In the genomic region with DNA sequence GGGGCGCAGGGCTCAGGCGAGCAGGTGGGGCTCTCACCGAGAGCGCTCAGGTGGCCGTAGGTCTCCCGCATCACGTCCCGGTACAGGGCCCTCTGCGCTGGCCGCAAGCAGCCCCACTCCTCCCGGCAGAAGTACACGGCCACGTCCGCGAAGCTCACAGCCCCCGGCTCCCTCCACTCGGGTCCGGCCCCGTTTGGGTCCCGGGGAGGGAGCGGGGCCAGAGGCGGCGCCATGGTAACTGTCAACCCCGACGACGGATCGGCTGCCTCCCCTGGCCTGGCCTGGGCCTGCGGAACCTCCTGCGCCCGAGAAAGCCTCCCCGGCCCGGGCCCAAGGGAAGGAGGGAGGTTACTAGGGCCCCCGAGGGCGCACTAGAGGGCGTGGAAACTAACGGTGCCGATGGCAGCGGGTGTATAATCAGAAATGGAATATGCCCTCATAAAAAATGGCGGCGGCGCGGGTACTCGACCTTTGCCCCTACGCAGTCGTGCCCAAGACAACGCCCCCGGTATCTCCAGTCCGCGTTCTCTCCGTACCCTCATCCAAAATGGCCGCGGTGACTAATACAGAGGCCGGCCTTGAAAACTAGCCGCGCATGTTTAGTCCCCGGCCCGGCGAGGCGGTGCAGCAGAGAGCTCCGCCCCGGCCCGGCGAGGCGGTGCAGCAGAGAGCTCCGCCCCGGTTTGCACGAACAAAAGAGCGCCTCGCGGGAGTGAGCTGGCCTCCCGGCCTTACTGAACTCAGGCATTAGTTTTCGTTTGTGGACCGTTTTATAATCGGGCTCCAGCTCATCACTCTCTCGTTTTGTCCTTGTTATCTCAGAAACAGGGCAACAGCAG, we compare ENCODE assay signal across 8 cellular contexts. TPM values are rescaled to one million over a fixed set of nuclear protein-coding genes. Genes with fewer than 3 reads are reported as not detected.
DNase-seq lines count a peak whose midpoint lies in the region; ATAC-seq and TF ChIP-seq lines count a peak whose summit lies in the region.

Gene ZNF764, minus strand, starts transcription at position 425 of the 839 bp plus-strand sequence. Its CDS starts 192 bp downstream, at position 233.

- peak within 1 kb of the TSS; percentile 88 for H3K4me2 ChIP-seq in Loucy (ENCODE audit: low read depth, low read length, poor library complexity, severe bottlenecking)

- peak within 1 kb of the TSS; percentile 78 to 93 for H3K27ac Mint-ChIP-seq in natural killer cell treated with Interleukin-12 subunit alpha and Interleukin-12 subunit beta and Interleukin-15 and Interleukin-18, amount 100 ng/mL, for 72 hours

- peak within 1 kb of the TSS; percentile 96 for H2AFZ ChIP-seq in Loucy (ENCODE audit: low read length)

- peaks cover 20% of the 10 kb centered on the region for H3K4me1 ChIP-seq in Loucy (ENCODE audit: insufficient read depth, low read length, poor library complexity, severe bottlenecking)

- H3K36me3 ChIP-seq in Loucy (ENCODE audit: insufficient read depth, low read length) = no peaks in the 10 kb centered on the region

- no peaks in the 10 kb centered on the region for H4K20me1 ChIP-seq in Loucy (ENCODE audit: insufficient read depth, low read length, poor library complexity, severe bottlenecking)

- peaks cover 31 to 35% of the 10 kb centered on the region in 2 donors for H3K4me1 Mint-ChIP-seq in natural killer cell treated with Interleukin-12 subunit alpha and Interleukin-12 subunit beta and Interleukin-15 and Interleukin-18, amount 100 ng/mL, for 72 hours (ENCODE audit: low read depth in 2 of 2)

- peak within 1 kb of the TSS; percentile 96 for H3K9ac ChIP-seq in Loucy (ENCODE audit: low read depth, low read length, poor library complexity, severe bottlenecking)

- peak; percentile 99 for DNase-seq in ELR (ENCODE audit: low read depth)
- peak; percentile 96 for DNase-seq in H4 (ENCODE audit: low spot score)
- DNase-seq in activated T-helper 9 cell treated with anti-CD3 and anti-CD28 coated beads, Interleukin-2, amount 50 U/mL, for 16 hours (ENCODE audit: low read depth) = peak; percentile 94
- peak; percentile 98 for DNase-seq in fibroblast of peridontal ligament (ENCODE audit: extremely low read depth)
- peak; percentile 98 for DNase-seq in natural killer cell treated with Interleukin-12 subunit alpha and Interleukin-12 subunit beta and Interleukin-15 and Interleukin-18, amount 100 ng/mL, for 72 hours (ENCODE audit: low spot score)
- DNase-seq in stimulated activated naive CD8-positive, alpha-beta T cell treated with anti-CD3 and anti-CD28 coated beads, Interleukin-15, Interleukin-2, amounts not matched to agents 100 U/mL and 50 U/mL, for 24 hours = peak; percentile 95

- H3F3A ChIP-seq in Loucy (ENCODE audit: low read depth) = no peaks in the 10 kb centered on the region

- H3K9me3 ChIP-seq in Loucy (ENCODE audit: insufficient read depth, low read depth, low read length) = no peaks in the 10 kb centered on the region

- peak within 1 kb of the TSS; percentile 87 for H3K4me3 ChIP-seq in Loucy (ENCODE audit: low read length, poor library complexity, severe bottlenecking)

- 0 out of 2 replicates have a peak, but pooled peaks have one; percentile 14 for TF ChIP-seq CTCF in Loucy (conservative IDR thresholded peaks at IDR 0.05; ENCODE audit: low read length)

- peak within 1 kb of the TSS; percentile 84 for H3K4me3 Mint-ChIP-seq in natural killer cell treated with Interleukin-12 subunit alpha and Interleukin-12 subunit beta and Interleukin-15 and Interleukin-18, amount 100 ng/mL, for 72 hours

- no peaks in the 10 kb centered on the region for H3K9me3 Mint-ChIP-seq in natural killer cell treated with Interleukin-12 subunit alpha and Interleukin-12 subunit beta and Interleukin-15 and Interleukin-18, amount 100 ng/mL, for 72 hours

- no peaks in the 10 kb centered on the region for H3K27me3 ChIP-seq in Loucy (ENCODE audit: insufficient read depth, low read length, poor library complexity, severe bottlenecking)

- H3K79me2 ChIP-seq in Loucy (ENCODE audit: insufficient read depth, low read length) = peaks cover 48% of the 10 kb centered on the region

- TF ChIP-seq POLR2A in Raji (IDR thresholded peaks at IDR 0.05; ENCODE audit: insufficient read depth, low read depth, low read length) = peak; percentile 76

- peak; percentile 98 to 99 for ATAC-seq in natural killer cell treated with Interleukin-12 subunit alpha and Interleukin-12 subunit beta and Interleukin-15 and Interleukin-18, amount 100 ng/mL, for 72 hours
- ATAC-seq in stimulated activated naive CD8-positive, alpha-beta T cell treated with anti-CD3 and anti-CD28 coated beads, Interleukin-15, Interleukin-2, amounts not matched to agents 100 U/mL and 50 U/mL, for 24 hours = peak; percentile 95

- H3K36me3 Mint-ChIP-seq in natural killer cell treated with Interleukin-12 subunit alpha and Interleukin-12 subunit beta and Interleukin-15 and Interleukin-18, amount 100 ng/mL, for 72 hours = peaks cover 4% of the 10 kb centered on the region

- no peaks in the 10 kb centered on the region for H3K9me2 ChIP-seq in Loucy (replicated peaks; ENCODE audit: low read depth, low read length)

- no peaks in the 10 kb centered on the region for H3K27me3 Mint-ChIP-seq in natural killer cell treated with Interleukin-12 subunit alpha and Interleukin-12 subunit beta and Interleukin-15 and Interleukin-18, amount 100 ng/mL, for 72 hours

RNA-seq across cellular contexts. Expression of gene ZNF764, which starts in this region (rescaled TPM):
- total RNA-seq in H4 (2014; rRNA removed; shearing (Covaris generic)) = 3.2 and 5.2 TPM in 2 replicates
- total RNA-seq in natural killer cell treated with Interleukin-12 subunit alpha and Interleukin-12 subunit beta and Interleukin-15 and Interleukin-18, amount 100 ng/mL, for 72 hours = 10 to 100 TPM; 14.9 to 22.9 TPM

Comparison
In these comparisons a context has a peak if more than half of its experiments do, and no peak if none do; other contexts are left out.
1. Peak in every context shown above with its lines: DNase-seq, ATAC-seq and H3K4me3 ChIP-seq.